ENCODE assay signal across 27 cellular contexts in the genomic region with DNA sequence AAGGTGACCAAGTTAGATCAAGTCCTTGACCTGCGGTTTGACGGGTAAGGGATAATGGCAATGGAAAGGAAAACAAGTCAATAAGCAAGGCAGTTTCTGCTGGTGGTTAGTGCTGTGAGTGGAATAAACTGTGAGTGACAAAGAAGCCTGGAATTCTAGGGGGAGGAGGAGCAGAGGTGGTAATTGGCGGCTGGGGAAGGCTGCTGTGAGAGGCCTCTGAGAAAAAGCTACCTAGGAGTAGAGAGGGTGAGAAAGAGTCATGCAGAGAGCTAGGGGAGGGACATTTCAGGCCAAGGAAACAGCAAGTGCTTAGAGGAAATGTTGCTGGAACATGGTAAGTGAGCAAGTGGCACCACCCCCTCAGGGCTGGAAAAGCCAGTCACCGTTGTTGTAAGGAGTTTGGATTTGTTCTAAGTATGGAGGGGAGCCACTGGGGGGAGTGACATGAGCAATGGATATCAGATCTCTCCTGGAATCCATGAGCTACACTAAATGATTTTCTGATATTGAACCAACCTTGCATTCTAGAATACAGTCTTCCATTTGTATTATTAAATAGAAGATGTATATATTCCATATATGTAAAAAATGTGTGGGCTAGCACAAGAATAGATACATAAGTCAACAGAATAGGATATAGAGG. TPM values are rescaled to one million over a fixed set of nuclear protein-coding genes. Genes with fewer than 3 reads are reported as not detected.
DNase-seq lines count a peak whose midpoint lies in the region; TF ChIP-seq lines count a peak whose summit lies in the region.
"Had no signal": no experiment of that assay in that cellular context is flagged by ENCODE, and none has a peak within 500 bp of the region (broad histone marks: within the 10 kb centered on the region; RNA-seq: fewer than 3 reads in every experiment).

No MANE protein-coding gene starts in this region.

- H3K36me3 ChIP-seq in endodermal cell (ENCODE audit: control insufficient read depth, insufficient read depth, low read length): no peaks in the 10 kb centered on the region
- H3K36me3 ChIP-seq: esophagus muscularis mucosa, gastroesophageal sphincter, SJSA1, upper lobe of right lung had no signal

- 63 to 79% methylated on average over 4 of the region's 4 CpGs for WGBS in endodermal cell (ENCODE audit: insufficient coverage in 1 of 2, insufficient read length in 1 of 2), 2 experiments

- no peak overlapping the region for H3K9ac ChIP-seq in endodermal cell (ENCODE audit: extremely low read depth, low read length, poor library complexity, severe bottlenecking)
- H3K9ac ChIP-seq: KMS-11 had no signal

- no peaks in the 10 kb centered on the region for H3K27me3 Mint-ChIP-seq in activated CD4-positive, alpha-beta memory T cell treated with anti-CD3 and anti-CD28 coated beads for 36 hours
- H3K27me3 Mint-ChIP-seq in activated CD4-positive, alpha-beta memory T cell treated with anti-CD3 and anti-CD28 coated beads, Interleukin-2, amount 10 ng/mL, durations not matched to agents 7 days and 5 days: no peaks in the 10 kb centered on the region
- H3K27me3 Mint-ChIP-seq in endodermal cell (ENCODE audit: insufficient read depth): no peaks in the 10 kb centered on the region
- H3K27me3 Mint-ChIP-seq: B cell had no signal

- H3K9me3 Mint-ChIP-seq in activated CD4-positive, alpha-beta memory T cell treated with anti-CD3 and anti-CD28 coated beads for 36 hours: peaks cover 12% of the 10 kb centered on the region
- peaks cover 10% of the 10 kb centered on the region for H3K9me3 Mint-ChIP-seq in activated CD4-positive, alpha-beta memory T cell treated with anti-CD3 and anti-CD28 coated beads, Interleukin-2, amount 10 ng/mL, durations not matched to agents 7 days and 5 days
- H3K9me3 Mint-ChIP-seq in endodermal cell: peaks cover 18% of the 10 kb centered on the region

- H3K4me3 ChIP-seq in endodermal cell (ENCODE audit: low read length): peak overlapping the region; percentile 53
- H3K4me3 ChIP-seq: esophagus muscularis mucosa, gastroesophageal sphincter, SJSA1, smooth muscle cell, upper lobe of right lung had no signal

- no peak for DNase-seq in activated CD4-positive, alpha-beta memory T cell treated with anti-CD3 and anti-CD28 coated beads for 36 hours
- no peak for DNase-seq in activated CD4-positive, alpha-beta memory T cell treated with anti-CD3 and anti-CD28 coated beads, Interleukin-2, amount 10 ng/mL, durations not matched to agents 7 days and 5 days
- DNase-seq in HT1080 (ENCODE audit: low read depth) (peak; percentile 29), endodermal cell (peak; percentile 81), non-pigmented ciliary epithelial cell (ENCODE audit: low read depth) (peak; percentile 15), dermis blood vessel endothelial cell (no peak), EL (no peak), amygdala (lab: John Stamatoyannopoulos, UW) (no peak)
- DNase-seq: activated CD4-positive, alpha-beta T cell treated with anti-CD3 and anti-CD28 coated beads, Interleukin-2, amount 50 U/mL, for 48 hours; activated naive CD4-positive, alpha-beta T cell treated with anti-CD3 and anti-CD28 coated beads, Interleukin-2, amount 50 U/mL, for 16 hours; effector CD8-positive, alpha-beta T cell; GF-D8; midbrain; MV-4-11; NCI-H1694; NCI-H345; NCI-H82; stimulated activated CD4-positive, alpha-beta T cell treated with anti-CD3 and anti-CD28 coated beads, Interleukin-4, amount 100 ng/mL, for 1 hour; upper lobe of right lung had no signal

- H3K27me3 ChIP-seq in endodermal cell (ENCODE audit: control insufficient read depth, insufficient read depth, low read length, poor library complexity, severe bottlenecking): no peaks in the 10 kb centered on the region
- H3K27me3 ChIP-seq: esophagus muscularis mucosa, gastroesophageal sphincter, SJSA1, upper lobe of right lung had no signal

- H3K36me3 Mint-ChIP-seq in activated CD4-positive, alpha-beta memory T cell treated with anti-CD3 and anti-CD28 coated beads for 36 hours: peaks cover 22% of the 10 kb centered on the region
- H3K36me3 Mint-ChIP-seq in activated CD4-positive, alpha-beta memory T cell treated with anti-CD3 and anti-CD28 coated beads, Interleukin-2, amount 10 ng/mL, durations not matched to agents 7 days and 5 days (ENCODE audit: low read depth): peaks cover 61% of the 10 kb centered on the region
- H3K36me3 Mint-ChIP-seq in endodermal cell (ENCODE audit: low read depth): peaks cover 3% of the 10 kb centered on the region

- no peak for TF ChIP-seq CTCF in endodermal cell (conservative IDR thresholded peaks at IDR 0.05)

- CTCF ChIA-PET in activated CD4-positive, alpha-beta memory T cell treated with anti-CD3 and anti-CD28 coated beads for 36 hours (lab: Charles Lee): no interaction called here
- CTCF ChIA-PET in activated CD4-positive, alpha-beta memory T cell treated with anti-CD3 and anti-CD28 coated beads, Interleukin-2, amount 10 ng/mL, durations not matched to agents 7 days and 5 days (lab: Charles Lee): interaction anchor here (0.8 kb wide), 1 partner anchor 67 kb away, joined by 4 read pairs; no protein-coding TSS in a partner anchor

- intact Hi-C loops in activated CD4-positive, alpha-beta memory T cell treated with anti-CD3 and anti-CD28 coated beads for 36 hours (cut with micrococcal nuclease): loop anchor here (10.0 kb wide), 1 partner anchor 66 kb away; the partner anchor contains the start of gene CLUAP1

- no peak overlapping the region for H3K27ac ChIP-seq in endodermal cell (ENCODE audit: low read depth, low read length)
- H3K27ac ChIP-seq: esophagus muscularis mucosa, gastroesophageal sphincter, KMS-11, SJSA1, upper lobe of right lung had no signal

- H3K9me3 ChIP-seq in endodermal cell (ENCODE audit: control insufficient read depth, low read length): peaks cover 14% of the 10 kb centered on the region

- H3K27ac Mint-ChIP-seq in activated CD4-positive, alpha-beta memory T cell treated with anti-CD3 and anti-CD28 coated beads for 36 hours: peak overlapping the region; percentile 7
- no peak overlapping the region for H3K27ac Mint-ChIP-seq in activated CD4-positive, alpha-beta memory T cell treated with anti-CD3 and anti-CD28 coated beads, Interleukin-2, amount 10 ng/mL, durations not matched to agents 7 days and 5 days
- no peak overlapping the region for H3K27ac Mint-ChIP-seq in endodermal cell
- H3K27ac Mint-ChIP-seq: B cell; T-helper 2 cell treated with Interferon-gamma antibody and Interleukin-4, amounts not matched to agents 5 μg/mL and 100 μg/mL, for 36 hours had no signal

- POLR2A ChIA-PET in activated CD4-positive, alpha-beta memory T cell treated with anti-CD3 and anti-CD28 coated beads for 36 hours (lab: Charles Lee): no interaction called here
- POLR2A ChIA-PET in activated CD4-positive, alpha-beta memory T cell treated with anti-CD3 and anti-CD28 coated beads, Interleukin-2, amount 10 ng/mL, durations not matched to agents 7 days and 5 days (lab: Charles Lee): interaction anchor here (0.7 kb wide), 1 partner anchor 101 kb away, joined by 3 read pairs; no protein-coding TSS in a partner anchor

- no peaks in the 10 kb centered on the region for H3K4me1 ChIP-seq in endodermal cell (ENCODE audit: control insufficient read depth, insufficient read depth, low read length)
- H3K4me1 ChIP-seq: esophagus muscularis mucosa, gastroesophageal sphincter, SJSA1, upper lobe of right lung had no signal

- no peak overlapping the region for H3K4me3 Mint-ChIP-seq in activated CD4-positive, alpha-beta memory T cell treated with anti-CD3 and anti-CD28 coated beads for 36 hours
- no peak overlapping the region for H3K4me3 Mint-ChIP-seq in activated CD4-positive, alpha-beta memory T cell treated with anti-CD3 and anti-CD28 coated beads, Interleukin-2, amount 10 ng/mL, durations not matched to agents 7 days and 5 days
- no peak overlapping the region for H3K4me3 Mint-ChIP-seq in endodermal cell
- H3K4me3 Mint-ChIP-seq: B cell; neural crest cell; T-helper 2 cell treated with Interferon-gamma antibody and Interleukin-4, amounts not matched to agents 5 μg/mL and 100 μg/mL, for 36 hours had no signal

- peaks cover 16% of the 10 kb centered on the region for H3K4me1 Mint-ChIP-seq in activated CD4-positive, alpha-beta memory T cell treated with anti-CD3 and anti-CD28 coated beads for 36 hours (ENCODE audit: low read depth)
- H3K4me1 Mint-ChIP-seq in activated CD4-positive, alpha-beta memory T cell treated with anti-CD3 and anti-CD28 coated beads, Interleukin-2, amount 10 ng/mL, durations not matched to agents 7 days and 5 days: peaks cover 33% of the 10 kb centered on the region
- no peaks in the 10 kb centered on the region for H3K4me1 Mint-ChIP-seq in endodermal cell
- H3K4me1 Mint-ChIP-seq: neural crest cell had no signal

RNA-seq across cellular contexts. Expression of gene NLRC3, which starts 6.7 kb away (rescaled TPM):
- total RNA-seq in activated CD4-positive, alpha-beta memory T cell treated with anti-CD3 and anti-CD28 coated beads for 36 hours: 10 to 100 TPM; 25.9 to 28.4 TPM
- 10 to 100 TPM; 95.4 to 97.8 TPM for total RNA-seq in activated CD4-positive, alpha-beta memory T cell treated with anti-CD3 and anti-CD28 coated beads, Interleukin-2, amount 10 ng/mL, durations not matched to agents 7 days and 5 days
- total RNA-seq in HT1080 (2014; rRNA removed; shearing (Covaris generic)): under 0.01 and 0.11 TPM in 2 replicates
- 0.01 and 0.02 TPM in 2 replicates for polyA plus RNA-seq in HT1080 (2015; cell fraction: cytosol; rRNA removed)
- polyA plus RNA-seq in HT1080 (2015; cell fraction: nucleus; rRNA removed): 0.09 TPM in 1 of 2 replicates, not detected in the other
- total RNA-seq in endodermal cell (under 1 TPM; 0.11 to 0.18 TPM), dermis blood vessel endothelial cell (2.0 and 9.5 TPM in 2 replicates)
- 0.14 TPM for polyA plus RNA-seq in endodermal cell (2013, experiment 1 of 2)
- 0.04 TPM for polyA plus RNA-seq in endodermal cell (2013, experiment 2 of 2)
- total RNA-seq: neural crest cell, SJSA1, smooth muscle cell had no signal

RNA-seq across cellular contexts. Expression of gene SLX4, which starts 40.9 kb away (rescaled TPM):
- 10 to 100 TPM; 13.4 to 15.3 TPM for total RNA-seq in activated CD4-positive, alpha-beta memory T cell treated with anti-CD3 and anti-CD28 coated beads for 36 hours
- total RNA-seq in activated CD4-positive, alpha-beta memory T cell treated with anti-CD3 and anti-CD28 coated beads, Interleukin-2, amount 10 ng/mL, durations not matched to agents 7 days and 5 days: 10 to 100 TPM; 14.3 to 14.9 TPM
- 4.5 and 4.6 TPM in 2 replicates for total RNA-seq in HT1080 (2014; rRNA removed; shearing (Covaris generic))
- polyA plus RNA-seq in HT1080 (2015; cell fraction: cytosol; rRNA removed): 2.6 and 2.8 TPM in 2 replicates
- 15.4 and 19.2 TPM in 2 replicates for polyA plus RNA-seq in HT1080 (2015; cell fraction: nucleus; rRNA removed)
- total RNA-seq in endodermal cell: 10 to 100 TPM; 11.0 to 15.9 TPM
- polyA plus RNA-seq in endodermal cell (2013, experiment 1 of 2): 11.0 TPM
- 11.3 TPM for polyA plus RNA-seq in endodermal cell (2013, experiment 2 of 2)
- 2.7 and 5.6 TPM in 2 replicates for total RNA-seq in dermis blood vessel endothelial cell

Comparison
In these comparisons a context has a peak if more than half of its experiments do, and no peak if none do; other contexts are left out.
1. DNase-seq: peak in HT1080 (single experiment), endodermal cell (single experiment) and non-pigmented ciliary epithelial cell (single experiment); none in activated CD4-positive, alpha-beta memory T cell treated with anti-CD3 and anti-CD28 coated beads for 36 hours (single experiment), activated CD4-positive, alpha-beta memory T cell treated with anti-CD3 and anti-CD28 coated beads, Interleukin-2, amount 10 ng/mL, durations not matched to agents 7 days and 5 days (single experiment), dermis blood vessel endothelial cell (single experiment), EL (single experiment) and amygdala (0 of 56).